1 cellular context compared by ENCODE assay signal in genomic region chr11:65429724-65430405, GRCh38.
TF ChIP-seq lines count a peak whose summit lies in the region.

No MANE protein-coding gene starts in this region.

TF ChIP-seq in K562, 482 proteins besides CTCF, POLR2A, EP300 and RAD21 (continued from another document and continues in another):
- TF ChIP-seq ZBTB43 (CRISPR knock-in tag; IDR thresholded peaks at IDR 0.05) = no peak
- no peak for TF ChIP-seq GABPB1 (CRISPR knock-in tag; IDR thresholded peaks at IDR 0.05)
- TF ChIP-seq, protein P1, sequence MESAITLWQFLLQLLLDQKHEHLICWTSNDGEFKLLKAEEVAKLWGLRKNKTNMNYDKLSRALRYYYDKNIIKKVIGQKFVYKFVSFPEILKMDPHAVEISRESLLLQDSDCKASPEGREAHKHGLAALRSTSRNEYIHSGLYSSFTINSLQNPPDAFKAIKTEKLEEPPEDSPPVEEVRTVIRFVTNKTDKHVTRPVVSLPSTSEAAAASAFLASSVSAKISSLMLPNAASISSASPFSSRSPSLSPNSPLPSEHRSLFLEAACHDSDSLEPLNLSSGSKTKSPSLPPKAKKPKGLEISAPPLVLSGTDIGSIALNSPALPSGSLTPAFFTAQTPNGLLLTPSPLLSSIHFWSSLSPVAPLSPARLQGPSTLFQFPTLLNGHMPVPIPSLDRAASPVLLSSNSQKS (CRISPR knock-in tag; IDR thresholded peaks at IDR 0.05) = no peak
- TF ChIP-seq TEAD2 (tag; IDR thresholded peaks at IDR 0.05) = no peak
- no peak for TF ChIP-seq IRF1 (CRISPR knock-in tag; IDR thresholded peaks at IDR 0.05; ENCODE audit: borderline replicate concordance)
- no peak for TF ChIP-seq ZNF384 (IDR thresholded peaks at IDR 0.05; ENCODE audit: low read depth, low read length)
- TF ChIP-seq TCF7 (IDR thresholded peaks at IDR 0.05; ENCODE audit: borderline replicate concordance) = no peak
- TF ChIP-seq ZNF592 (IDR thresholded peaks at IDR 0.05) = 0 out of 2 replicates have a peak, but pooled peaks have one; percentile 27
- TF ChIP-seq AFF1 (IDR thresholded peaks at IDR 0.05; ENCODE audit: low read depth in 1 of 2, partially characterized antibody in 2 of 2) = no peak
- peak; percentile 77 for TF ChIP-seq SPI1 (IDR thresholded peaks at IDR 0.05; ENCODE audit: borderline replicate concordance, low read depth, low read length)
- no peak for TF ChIP-seq GTF2A2 (tag; IDR thresholded peaks at IDR 0.05)
- TF ChIP-seq ZNF12 (CRISPR knock-in tag; IDR thresholded peaks at IDR 0.05) = no peak
- TF ChIP-seq, protein P2, sequence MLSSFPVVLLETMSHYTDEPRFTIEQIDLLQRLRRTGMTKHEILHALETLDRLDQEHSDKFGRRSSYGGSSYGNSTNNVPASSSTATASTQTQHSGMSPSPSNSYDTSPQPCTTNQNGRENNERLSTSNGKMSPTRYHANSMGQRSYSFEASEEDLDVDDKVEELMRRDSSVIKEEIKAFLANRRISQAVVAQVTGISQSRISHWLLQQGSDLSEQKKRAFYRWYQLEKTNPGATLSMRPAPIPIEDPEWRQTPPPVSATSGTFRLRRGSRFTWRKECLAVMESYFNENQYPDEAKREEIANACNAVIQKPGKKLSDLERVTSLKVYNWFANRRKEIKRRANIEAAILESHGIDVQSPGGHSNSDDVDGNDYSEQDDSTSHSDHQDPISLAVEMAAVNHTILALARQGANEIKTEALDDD (IDR thresholded peaks at IDR 0.05) = no peak
- no peak for TF ChIP-seq SMARCE1 (IDR thresholded peaks at IDR 0.05)
- no peak for TF ChIP-seq NR4A1 (CRISPR knock-in tag; IDR thresholded peaks at IDR 0.05)
- TF ChIP-seq NR4A1 (tag; IDR thresholded peaks at IDR 0.05) = no peak
- TF ChIP-seq CC2D1A (IDR thresholded peaks at IDR 0.05) = no peak
- no peak; the same call in 1 of the 2 replicates for TF ChIP-seq HOXB6 (CRISPR knock-in tag; IDR thresholded peaks at IDR 0.05; ENCODE audit: borderline replicate concordance)
- TF ChIP-seq LARP7 (IDR thresholded peaks at IDR 0.05) = no peak
- 0 out of 2 replicates have a peak, but pooled peaks have one; percentile 15 for TF ChIP-seq AFF4 (CRISPR knock-in tag; IDR thresholded peaks at IDR 0.05)
- TF ChIP-seq PATZ1 (CRISPR knock-in tag; IDR thresholded peaks at IDR 0.05; ENCODE audit: borderline replicate concordance) = peak; percentile 17; the same call in 1 of the 2 replicates
- TF ChIP-seq RFX7 (CRISPR knock-in tag; IDR thresholded peaks at IDR 0.05) = no peak
- no peak for TF ChIP-seq NCOA2 (IDR thresholded peaks at IDR 0.05; ENCODE audit: partially characterized antibody in 2 of 2)
- no peak for TF ChIP-seq TAL1 (IDR thresholded peaks at IDR 0.05)
- no peak for TF ChIP-seq ZNF24 (IDR thresholded peaks at IDR 0.05)
- TF ChIP-seq ZNF239 (CRISPR knock-in tag; IDR thresholded peaks at IDR 0.05) = no peak
- TF ChIP-seq, protein P3, sequence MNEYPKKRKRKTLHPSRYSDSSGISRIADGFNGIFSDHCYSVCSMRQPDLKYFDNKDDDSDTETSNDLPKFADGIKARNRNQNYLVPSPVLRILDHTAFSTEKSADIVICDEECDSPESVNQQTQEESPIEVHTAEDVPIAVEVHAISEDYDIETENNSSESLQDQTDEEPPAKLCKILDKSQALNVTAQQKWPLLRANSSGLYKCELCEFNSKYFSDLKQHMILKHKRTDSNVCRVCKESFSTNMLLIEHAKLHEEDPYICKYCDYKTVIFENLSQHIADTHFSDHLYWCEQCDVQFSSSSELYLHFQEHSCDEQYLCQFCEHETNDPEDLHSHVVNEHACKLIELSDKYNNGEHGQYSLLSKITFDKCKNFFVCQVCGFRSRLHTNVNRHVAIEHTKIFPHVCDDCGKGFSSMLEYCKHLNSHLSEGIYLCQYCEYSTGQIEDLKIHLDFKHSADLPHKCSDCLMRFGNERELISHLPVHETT (CRISPR knock-in tag; conservative IDR thresholded peaks at IDR 0.05 in 1 of 2, IDR thresholded peaks at IDR 0.05 in 1 of 2) = no peak
- no peak for TF ChIP-seq SMC3 (conservative IDR thresholded peaks at IDR 0.05; ENCODE audit: insufficient read depth, low read depth, low read length)
- TF ChIP-seq PHF21A (IDR thresholded peaks at IDR 0.05; ENCODE audit: borderline replicate concordance, low read depth) = no peak
- no peak for TF ChIP-seq FOS (IDR thresholded peaks at IDR 0.05; ENCODE audit: extremely low read depth, insufficient read length)
- no peak for TF ChIP-seq ZNF133 (CRISPR knock-in tag; IDR thresholded peaks at IDR 0.05)
- no peak for TF ChIP-seq POLR3G (IDR thresholded peaks at IDR 0.05; ENCODE audit: extremely low read depth, insufficient read length, insufficient replicate concordance)
- TF ChIP-seq, protein P4, sequence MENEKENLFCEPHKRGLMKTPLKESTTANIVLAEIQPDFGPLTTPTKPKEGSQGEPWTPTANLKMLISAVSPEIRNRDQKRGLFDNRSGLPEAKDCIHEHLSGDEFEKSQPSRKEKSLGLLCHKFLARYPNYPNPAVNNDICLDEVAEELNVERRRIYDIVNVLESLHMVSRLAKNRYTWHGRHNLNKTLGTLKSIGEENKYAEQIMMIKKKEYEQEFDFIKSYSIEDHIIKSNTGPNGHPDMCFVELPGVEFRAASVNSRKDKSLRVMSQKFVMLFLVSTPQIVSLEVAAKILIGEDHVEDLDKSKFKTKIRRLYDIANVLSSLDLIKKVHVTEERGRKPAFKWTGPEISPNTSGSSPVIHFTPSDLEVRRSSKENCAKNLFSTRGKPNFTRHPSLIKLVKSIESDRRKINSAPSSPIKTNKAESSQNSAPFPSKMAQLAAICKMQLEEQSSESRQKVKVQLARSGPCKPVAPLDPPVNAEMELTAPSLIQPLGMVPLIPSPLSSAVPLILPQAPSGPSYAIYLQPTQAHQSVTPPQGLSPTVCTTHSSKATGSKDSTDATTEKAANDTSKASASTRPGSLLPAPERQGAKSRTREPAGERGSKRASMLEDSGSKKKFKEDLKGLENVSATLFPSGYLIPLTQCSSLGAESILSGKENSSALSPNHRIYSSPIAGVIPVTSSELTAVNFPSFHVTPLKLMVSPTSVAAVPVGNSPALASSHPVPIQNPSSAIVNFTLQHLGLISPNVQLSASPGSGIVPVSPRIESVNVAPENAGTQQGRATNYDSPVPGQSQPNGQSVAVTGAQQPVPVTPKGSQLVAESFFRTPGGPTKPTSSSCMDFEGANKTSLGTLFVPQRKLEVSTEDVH (IDR thresholded peaks at IDR 0.05; ENCODE audit: low read depth, partially characterized antibody) = peak; percentile 54
- TF ChIP-seq NR2C2 (CRISPR knock-in tag; IDR thresholded peaks at IDR 0.05) = no peak
- TF ChIP-seq NR2C2 (tag; IDR thresholded peaks at IDR 0.05) = no peak
- no peak for TF ChIP-seq THRAP3 (IDR thresholded peaks at IDR 0.05; ENCODE audit: borderline replicate concordance)
- TF ChIP-seq SAFB (IDR thresholded peaks at IDR 0.05; ENCODE audit: borderline replicate concordance, low read depth, low read length) = no peak
